28 cellular contexts compared by ENCODE assay signal in genomic region chr3:197558000-197558399, GRCh38. TPM values are rescaled to one million over a fixed set of nuclear protein-coding genes. Genes with fewer than 3 reads are reported as not detected.
DNase-seq lines count a peak whose midpoint lies in the region; TF ChIP-seq lines count a peak whose summit lies in the region.
"Had no signal": no experiment of that assay in that cellular context is flagged by ENCODE, and none has a peak within 500 bp of the region (broad histone marks: within the 10 kb centered on the region; RNA-seq: fewer than 3 reads in every experiment).

No MANE protein-coding gene starts in this region.

- H2AFZ ChIP-seq in smooth muscle cell (ENCODE audit: low read depth) = no peak overlapping the region

- DNase-seq in T-helper 2 cell treated with Interferon-gamma antibody and Interleukin-4, amounts not matched to agents 5 μg/mL and 100 μg/mL, for 36 hours (ENCODE audit: low spot score) = no peak
- DNase-seq in T-helper 2 cell (no peak), DMS53 (lab: John Stamatoyannopoulos, UW) (peak; percentile 84), NCI-H526 treated with DMSO at 0.1 percent for 48 hours (lab: John Stamatoyannopoulos, UW) (peak; percentile 14), neural crest cell (ENCODE audit: low read depth, low spot score) (no peak), HEK293T (ENCODE audit: extremely low spot score) (no peak), WERI-Rb-1 (no peak), smooth muscle cell (lab: John Stamatoyannopoulos, UW; ENCODE audit: unreplicated experiment) (no peak)
- DNase-seq: ACHN; activated CD4-positive, alpha-beta T cell treated with anti-CD3 and anti-CD28 coated beads, Interleukin-2, amount 50 U/mL, for 48 hours; activated gamma-delta T cell; activated T-cell treated with anti-CD3 and anti-CD28 coated beads for 4 hours; amniotic stem cell; effector memory CD4-positive, alpha-beta T cell; foreskin fibroblast; left colon; mesendoderm; NCI-H187; NCI-H774; occipital lobe; stimulated activated CD4-positive, alpha-beta T cell treated with anti-CD3 and anti-CD28 coated beads, Interleukin-4, amount 100 ng/mL, for 24 hours; stimulated activated naive CD4-positive, alpha-beta T cell; T-helper 9 cell; testis had no signal

- H3K4me1 Mint-ChIP-seq in T-helper 2 cell treated with Interferon-gamma antibody and Interleukin-4, amounts not matched to agents 5 μg/mL and 100 μg/mL, for 36 hours (ENCODE audit: low read depth) = peaks cover 20% of the 10 kb centered on the region
- H3K4me1 Mint-ChIP-seq in neural crest cell = peaks cover 42% of the 10 kb centered on the region

- POLR2A ChIA-PET in HEK293T (lab: Yijun Ruan, JAX) = no interaction called here

- no peaks in the 10 kb centered on the region for H3F3A ChIP-seq in smooth muscle cell (ENCODE audit: low read depth)

- H3K9ac ChIP-seq in smooth muscle cell (ENCODE audit: low read depth) = no peak overlapping the region
- H3K9ac ChIP-seq: BLaER1 had no signal

- no peaks in the 10 kb centered on the region for H3K79me2 ChIP-seq in smooth muscle cell (ENCODE audit: low read depth)

- H3K4me1 ChIP-seq in smooth muscle cell (ENCODE audit: low read depth) = peaks cover 6% of the 10 kb centered on the region
- H3K4me1 ChIP-seq: breast epithelium, testis had no signal

- H3K27me3 ChIP-seq in WERI-Rb-1 (ENCODE audit: insufficient read depth, low read depth, severe bottlenecking) (no peaks in the 10 kb centered on the region), smooth muscle cell (ENCODE audit: low read depth) (peaks cover 28% of the 10 kb centered on the region)
- H3K27me3 ChIP-seq: BLaER1, testis had no signal

- 90% methylated on average over 2 of the region's 2 CpGs for WGBS in smooth muscle cell (ENCODE audit: low lambda C conversion rate)

- H3K9me3 ChIP-seq in WERI-Rb-1 (ENCODE audit: severe bottlenecking) (no peaks in the 10 kb centered on the region), smooth muscle cell (replicated peaks; ENCODE audit: low read depth) (no peaks in the 10 kb centered on the region)
- H3K9me3 ChIP-seq: breast epithelium, testis had no signal

- H3K4me3 ChIP-seq in WERI-Rb-1 (ENCODE audit: low read depth, low read length) (no peak overlapping the region), smooth muscle cell (no peak overlapping the region)
- H3K4me3 ChIP-seq: BLaER1, breast epithelium, HAP-1, testis had no signal

- peaks cover 14% of the 10 kb centered on the region for H3K27me3 Mint-ChIP-seq in T-helper 2 cell treated with Interferon-gamma antibody and Interleukin-4, amounts not matched to agents 5 μg/mL and 100 μg/mL, for 36 hours (ENCODE audit: low read depth)
- H3K27me3 Mint-ChIP-seq in neural crest cell (ENCODE audit: low read depth) = peaks cover 24% of the 10 kb centered on the region

- TF ChIP-seq CTCF in neural crest cell (conservative IDR thresholded peaks at IDR 0.05) (no peak), WERI-Rb-1 (IDR thresholded peaks at IDR 0.05; ENCODE audit: low read depth, low read length) (no peak), smooth muscle cell (IDR thresholded peaks at IDR 0.05; ENCODE audit: borderline replicate concordance, insufficient read depth, poor library complexity, severe bottlenecking) (no peak)

- no peak overlapping the region for H3K27ac Mint-ChIP-seq in T-helper 2 cell treated with Interferon-gamma antibody and Interleukin-4, amounts not matched to agents 5 μg/mL and 100 μg/mL, for 36 hours
- H3K27ac Mint-ChIP-seq in neural crest cell (ENCODE audit: unreplicated experiment) = no peak overlapping the region
- H3K27ac Mint-ChIP-seq: WTC11 had no signal

- H3K4me3 Mint-ChIP-seq in T-helper 2 cell treated with Interferon-gamma antibody and Interleukin-4, amounts not matched to agents 5 μg/mL and 100 μg/mL, for 36 hours = peak overlapping the region; percentile 5
- peak overlapping the region; percentile 82 for H3K4me3 Mint-ChIP-seq in neural crest cell
- H3K4me3 Mint-ChIP-seq: WTC11 had no signal

- CTCF ChIA-PET in HEK293T (lab: Yijun Ruan, JAX) = interaction anchor here (0.6 kb wide), 1 partner anchor 336 kb away, joined by 6 read pairs; no protein-coding TSS in a partner anchor

- H3K36me3 Mint-ChIP-seq in T-helper 2 cell treated with Interferon-gamma antibody and Interleukin-4, amounts not matched to agents 5 μg/mL and 100 μg/mL, for 36 hours (ENCODE audit: low read depth) = peaks cover 13% of the 10 kb centered on the region
- peaks cover 10% of the 10 kb centered on the region for H3K36me3 Mint-ChIP-seq in neural crest cell (ENCODE audit: low read depth)

- H3K27ac ChIP-seq in WERI-Rb-1 = no peak overlapping the region
- H3K27ac ChIP-seq in smooth muscle cell (ENCODE audit: low read depth) = no peak overlapping the region
- H3K27ac ChIP-seq: BLaER1, breast epithelium, testis had no signal

- H3K4me2 ChIP-seq in smooth muscle cell = no peak overlapping the region
- H3K4me2 ChIP-seq: BLaER1 had no signal

- no peaks in the 10 kb centered on the region for H3K36me3 ChIP-seq in WERI-Rb-1
- no peaks in the 10 kb centered on the region for H3K36me3 ChIP-seq in smooth muscle cell (ENCODE audit: low read depth)
- H3K36me3 ChIP-seq: BLaER1, breast epithelium, HAP-1 had no signal

- H3K9me3 Mint-ChIP-seq in T-helper 2 cell treated with Interferon-gamma antibody and Interleukin-4, amounts not matched to agents 5 μg/mL and 100 μg/mL, for 36 hours = peaks cover 14% of the 10 kb centered on the region
- peaks cover 6% of the 10 kb centered on the region for H3K9me3 Mint-ChIP-seq in neural crest cell

- H4K20me1 ChIP-seq in smooth muscle cell (ENCODE audit: low read depth) = no peaks in the 10 kb centered on the region
- H4K20me1 ChIP-seq: BLaER1 had no signal

TF ChIP-seq in HEK293T, 16 proteins besides CTCF, POLR2A, EP300 and RAD21:
- no peak for TF ChIP-seq TARDBP (IDR thresholded peaks at IDR 0.05)
- TF ChIP-seq LEF1 (IDR thresholded peaks at IDR 0.05; ENCODE audit: borderline replicate concordance) = no peak
- TF ChIP-seq ELF4 (IDR thresholded peaks at IDR 0.05) = no peak
- TF ChIP-seq ARNT (IDR thresholded peaks at IDR 0.05) = no peak
- TF ChIP-seq CTBP1 (IDR thresholded peaks at IDR 0.05; ENCODE audit: borderline replicate concordance) = no peak
- no peak for TF ChIP-seq FOXK2 (IDR thresholded peaks at IDR 0.05)
- TF ChIP-seq NFRKB (IDR thresholded peaks at IDR 0.05) = no peak
- no peak for TF ChIP-seq FOXA1 (IDR thresholded peaks at IDR 0.05)
- no peak for TF ChIP-seq HDGF (IDR thresholded peaks at IDR 0.05; ENCODE audit: borderline replicate concordance)
- no peak for TF ChIP-seq SUZ12 (IDR thresholded peaks at IDR 0.05)
- no peak for TF ChIP-seq PKNOX1 (IDR thresholded peaks at IDR 0.05)
- TF ChIP-seq SP1 (IDR thresholded peaks at IDR 0.05) = no peak
- no peak for TF ChIP-seq BHLHE40 (IDR thresholded peaks at IDR 0.05; ENCODE audit: borderline replicate concordance)
- TF ChIP-seq ZNF384 (IDR thresholded peaks at IDR 0.05) = no peak
- no peak for TF ChIP-seq L3MBTL2 (conservative IDR thresholded peaks at IDR 0.05)
- TF ChIP-seq FOXM1 (IDR thresholded peaks at IDR 0.05; ENCODE audit: borderline replicate concordance) = no peak

RNA-seq across cellular contexts. Expression of gene BDH1, which starts 2.2 kb away (rescaled TPM):
- total RNA-seq in neural crest cell (28.7 and 32.2 TPM in 2 replicates), smooth muscle cell (5.6 and 7.2 TPM in 2 replicates)
- 4.0 and 7.5 TPM in 2 replicates for polyA plus RNA-seq in smooth muscle cell

Comparison
In these comparisons a context has a peak if more than half of its experiments do, and no peak if none do; other contexts are left out.
1. DNase-seq: peak in DMS53 (single experiment) and NCI-H526 treated with DMSO at 0.1 percent for 48 hours (single experiment); none in T-helper 2 cell treated with Interferon-gamma antibody and Interleukin-4, amounts not matched to agents 5 μg/mL and 100 μg/mL, for 36 hours (single experiment), T-helper 2 cell (0 of 5), neural crest cell (single experiment), HEK293T (single experiment), WERI-Rb-1 (single experiment) and smooth muscle cell (single experiment).